7 cellular contexts compared by ENCODE assay signal in the genomic region with DNA sequence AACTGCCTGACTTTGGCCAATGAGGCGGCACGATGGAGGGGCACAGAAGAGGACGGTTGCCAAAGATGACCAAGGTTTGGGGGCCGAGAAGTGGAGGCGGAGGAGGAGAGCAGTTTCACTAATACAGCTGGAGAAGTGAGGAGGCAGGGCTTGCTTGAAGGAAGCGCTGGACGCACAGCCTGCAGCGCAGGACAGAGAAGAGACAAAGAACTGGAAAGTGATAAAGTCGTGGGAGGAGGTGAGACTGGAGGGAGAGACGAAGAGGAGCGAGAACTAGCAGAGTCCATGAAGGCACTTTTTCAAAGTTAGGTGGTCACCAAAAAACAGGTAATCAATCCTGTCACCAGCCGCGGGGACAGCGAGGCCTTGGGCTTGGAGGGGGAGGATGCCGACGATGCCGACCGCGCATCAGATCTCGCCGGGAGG. TPM values are rescaled to one million over a fixed set of nuclear protein-coding genes. Genes with fewer than 3 reads are reported as not detected.
DNase-seq lines count a peak whose midpoint lies in the region; ATAC-seq and TF ChIP-seq lines count a peak whose summit lies in the region.

No MANE protein-coding gene starts in this region.

- H3K27me3 Mint-ChIP-seq in glutamatergic neuron (ENCODE audit: unreplicated experiment) = peaks cover 13% of the 10 kb centered on the region

- H3K4me1 Mint-ChIP-seq in glutamatergic neuron (ENCODE audit: low read depth, unreplicated experiment) = peaks cover 11% of the 10 kb centered on the region

- 16 to 18% (median 18%) methylated on average over 21 of the region's 21 CpGs for WGBS in psoas muscle, 3 donors

- peak overlapping the region; percentile 73 for H3K27ac Mint-ChIP-seq in glutamatergic neuron (ENCODE audit: unreplicated experiment)

- intact Hi-C loops in psoas muscle (cut with DNase I) = no loop called here

- no peak for DNase-seq in WERI-Rb-1
- no peak for DNase-seq in glutamatergic neuron
- no peak for DNase-seq in psoas muscle
- no peak for DNase-seq in C1 segment of cervical spinal cord (lab: John Stamatoyannopoulos, UW)
- no peak for DNase-seq in stimulated activated CD4-positive, alpha-beta T cell treated with anti-CD3 and anti-CD28 coated beads, Interleukin-15, amount 100 ng/mL, for 24 hours

- H3K4me3 ChIP-seq in WERI-Rb-1 (ENCODE audit: low read depth, low read length) (peak overlapping the region; percentile 71), psoas muscle (peak overlapping the region; percentile 89)

- H3K9me3 Mint-ChIP-seq in glutamatergic neuron (ENCODE audit: unreplicated experiment) = peaks cover 11% of the 10 kb centered on the region

- H3K36me3 ChIP-seq in WERI-Rb-1 = peaks cover 28% of the 10 kb centered on the region
- H3K36me3 ChIP-seq in psoas muscle (ENCODE audit: insufficient read depth in 1 of 2, low read depth in 1 of 2) = peaks cover 0 to 26% of the 10 kb centered on the region in 2 donors

- H3K27ac ChIP-seq in WERI-Rb-1 (no peak overlapping the region), psoas muscle (no peak overlapping the region)

- peaks cover 3% of the 10 kb centered on the region for H3K4me1 ChIP-seq in psoas muscle

- H3K27me3 ChIP-seq in WERI-Rb-1 (ENCODE audit: insufficient read depth, low read depth, severe bottlenecking) = no peaks in the 10 kb centered on the region
- no peaks in the 10 kb centered on the region for H3K27me3 ChIP-seq in psoas muscle (ENCODE audit: insufficient read depth in 3 of 3, low read length in 2 of 3)

- ATAC-seq in GM18498 (IDR thresholded peaks at IDR 0.05; ENCODE audit: unreplicated experiment) (peak; percentile 17), HG02678 (IDR thresholded peaks at IDR 0.05; ENCODE audit: unreplicated experiment) (peak; percentile 4), psoas muscle (peak; percentile 2 to 69 (median 44))

- no peak for TF ChIP-seq CTCF in WERI-Rb-1 (IDR thresholded peaks at IDR 0.05; ENCODE audit: low read depth, low read length)
- no peak for TF ChIP-seq CTCF in glutamatergic neuron (IDR thresholded peaks at IDR 0.05; ENCODE audit: partially characterized antibody, unreplicated experiment)
- no peak for TF ChIP-seq CTCF in psoas muscle (IDR thresholded peaks at IDR 0.05)

- H3K9me3 ChIP-seq in WERI-Rb-1 (ENCODE audit: severe bottlenecking) = no peaks in the 10 kb centered on the region
- H3K9me3 ChIP-seq in psoas muscle = no peaks in the 10 kb centered on the region

- peaks cover 16% of the 10 kb centered on the region for H3K36me3 Mint-ChIP-seq in glutamatergic neuron (ENCODE audit: unreplicated experiment)

- H3K4me3 Mint-ChIP-seq in glutamatergic neuron (ENCODE audit: unreplicated experiment) = peak overlapping the region; percentile 98

RNA-seq across cellular contexts. Expression of gene PACC1, which starts 0.8 kb away (rescaled TPM):
- total RNA-seq in glutamatergic neuron (ENCODE audit: unreplicated experiment) = 25.8 TPM
- 1 to 10 TPM; 1.1 to 2.3 (median 1.9) TPM for total RNA-seq in psoas muscle
- 1 to 10 TPM; 2.8 to 5.6 (median 3.3) TPM for polyA plus RNA-seq in psoas muscle

RNA-seq across cellular contexts. Expression of gene NENF, which starts 18.8 kb away (rescaled TPM):
- total RNA-seq in glutamatergic neuron (ENCODE audit: unreplicated experiment) (5.2 TPM), psoas muscle (10 to 100 TPM; 60.6 to 74.9 (median 66.7) TPM)
- 10 to 100 TPM; 59.3 to 72.0 (median 60.1) TPM for polyA plus RNA-seq in psoas muscle
